Comparison of ENCODE assay signal across 1 cellular context in genomic region chr19:50465986-50466771, GRCh38.
TF ChIP-seq lines count a peak whose summit lies in the region.

No MANE protein-coding gene starts in this region.

TF ChIP-seq in GM23338, 12 proteins besides CTCF, POLR2A, EP300 and RAD21 (continued from another document):
- TF ChIP-seq ZNF462 (CRISPR knock-in tag; IDR thresholded peaks at IDR 0.05), result no peak
- no peak for TF ChIP-seq EZH2 (IDR thresholded peaks at IDR 0.05; ENCODE audit: low read depth, unreplicated experiment)
- no peak for TF ChIP-seq JUNB (IDR thresholded peaks at IDR 0.05; ENCODE audit: unreplicated experiment)
- TF ChIP-seq, protein P1, sequence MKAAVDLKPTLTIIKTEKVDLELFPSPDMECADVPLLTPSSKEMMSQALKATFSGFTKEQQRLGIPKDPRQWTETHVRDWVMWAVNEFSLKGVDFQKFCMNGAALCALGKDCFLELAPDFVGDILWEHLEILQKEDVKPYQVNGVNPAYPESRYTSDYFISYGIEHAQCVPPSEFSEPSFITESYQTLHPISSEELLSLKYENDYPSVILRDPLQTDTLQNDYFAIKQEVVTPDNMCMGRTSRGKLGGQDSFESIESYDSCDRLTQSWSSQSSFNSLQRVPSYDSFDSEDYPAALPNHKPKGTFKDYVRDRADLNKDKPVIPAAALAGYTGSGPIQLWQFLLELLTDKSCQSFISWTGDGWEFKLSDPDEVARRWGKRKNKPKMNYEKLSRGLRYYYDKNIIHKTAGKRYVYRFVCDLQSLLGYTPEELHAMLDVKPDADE (IDR thresholded peaks at IDR 0.05), result no peak
- no peak for TF ChIP-seq NANOG (IDR thresholded peaks at IDR 0.05; ENCODE audit: borderline replicate concordance)
- TF ChIP-seq CREB1 (CRISPR knock-in tag; IDR thresholded peaks at IDR 0.05; ENCODE audit: low read depth), result no peak
- TF ChIP-seq POLR2AphosphoS5 (IDR thresholded peaks at IDR 0.05; ENCODE audit: low read depth), result no peak
- TF ChIP-seq ZNF114 (CRISPR knock-in tag; IDR thresholded peaks at IDR 0.05), result no peak
